20 cellular contexts compared by ENCODE assay signal in the genomic region with DNA sequence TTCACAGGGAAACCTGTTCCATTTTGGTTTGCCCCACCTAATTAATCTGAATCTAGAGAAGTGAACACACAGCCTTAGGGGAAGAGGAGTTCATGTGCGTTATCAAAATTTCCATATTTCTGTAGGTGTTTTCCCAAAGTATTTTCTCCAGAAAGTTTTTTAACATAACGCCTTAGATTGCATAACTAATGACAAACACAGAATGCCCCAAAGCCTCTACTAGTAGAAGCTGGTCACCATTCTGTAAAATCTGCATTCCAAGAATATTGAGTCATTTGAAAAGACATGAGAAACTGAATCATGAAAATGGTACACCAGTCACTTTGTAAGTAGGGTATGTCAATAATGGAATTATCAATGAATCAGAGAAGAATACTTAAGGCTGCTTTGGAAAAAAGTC. TPM values are rescaled to one million over a fixed set of nuclear protein-coding genes. Genes with fewer than 3 reads are reported as not detected.
DNase-seq lines count a peak whose midpoint lies in the region; ATAC-seq lines count a peak whose summit lies in the region.
"Had no signal": no experiment of that assay in that cellular context is flagged by ENCODE, and none has a peak within 500 bp of the region (broad histone marks: within the 10 kb centered on the region; RNA-seq: fewer than 3 reads in every experiment).

No MANE protein-coding gene starts in this region.

- no peaks in the 10 kb centered on the region for H3K9me3 Mint-ChIP-seq in activated T-cell treated with anti-CD3 and anti-CD28 coated beads, Interleukin-2, amount 50 U/mL, for 72 hours
- H3K9me3 Mint-ChIP-seq: activated B cell treated with CpG ODN at 0.5 μM for 24 hours; activated naive CD8-positive, alpha-beta T cell treated with anti-CD3 and anti-CD28 coated beads, Interleukin-2, amount 50 U/mL, for 24 hours; endodermal cell; T-helper 1 cell treated with Interleukin-12 subunit alpha and Interleukin-12 subunit beta and Interleukin-4 antibody, amounts not matched to agents 30 μg/mL and 1 μg/mL, for 36 hours had no signal

- no peak for ATAC-seq in activated T-cell treated with anti-CD3 and anti-CD28 coated beads, Interleukin-2, amount 50 U/mL, for 72 hours (replicated peaks in 1 of 2)
- no peak for ATAC-seq in HG02763 (IDR thresholded peaks at IDR 0.05; ENCODE audit: unreplicated experiment)
- ATAC-seq: activated naive CD8-positive, alpha-beta T cell treated with anti-CD3 and anti-CD28 coated beads, Interleukin-2, amount 50 U/mL, for 24 hours; Right ventricle myocardium inferior had no signal

- no peaks in the 10 kb centered on the region for H3K4me1 Mint-ChIP-seq in activated T-cell treated with anti-CD3 and anti-CD28 coated beads, Interleukin-2, amount 50 U/mL, for 72 hours (ENCODE audit: low read depth)
- H3K4me1 Mint-ChIP-seq: activated B cell treated with CpG ODN at 0.5 μM for 24 hours; activated naive CD8-positive, alpha-beta T cell treated with anti-CD3 and anti-CD28 coated beads, Interleukin-2, amount 50 U/mL, for 24 hours; endodermal cell had no signal

- DNase-seq in COLO829 (ENCODE audit: low spot score) (peak; percentile 12), NCI-H526 (lab: John Stamatoyannopoulos, UW) (peak; percentile 5 to 20), epithelial cell of prostate (ENCODE audit: low read depth, low spot score) (peak; percentile 29), renal cortical epithelial cell (ENCODE audit: low read depth) (peak; percentile 84), DMS153 treated with DMSO at 0.1 percent for 48 hours (lab: John Stamatoyannopoulos, UW; ENCODE audit: unreplicated experiment) (no peak)
- no peak for DNase-seq in activated T-cell treated with anti-CD3 and anti-CD28 coated beads, Interleukin-2, amount 50 U/mL, for 72 hours
- DNase-seq in activated effector memory CD4-positive, alpha-beta T cell treated with anti-CD3 and anti-CD28 coated beads, Interleukin-2, amount 50 U/mL, for 16 hours, result no peak
- DNase-seq: activated B cell treated with CpG ODN at 0.5 μM for 24 hours; activated naive CD8-positive, alpha-beta T cell treated with anti-CD3 and anti-CD28 coated beads, Interleukin-2, amount 50 U/mL, for 24 hours; endodermal cell; KBM-7; NCI-H1105; ovary; sigmoid colon; stimulated activated CD4-positive, alpha-beta T cell treated with anti-CD3 and anti-CD28 coated beads, Interleukin-2, amount 100 ng/mL, for 48 hours had no signal

- H3K27ac ChIP-seq in epithelial cell of prostate, result peak overlapping the region; percentile 35
- H3K27ac ChIP-seq: HL-60, ovary, sigmoid colon had no signal

- H3K27ac Mint-ChIP-seq in activated T-cell treated with anti-CD3 and anti-CD28 coated beads, Interleukin-2, amount 50 U/mL, for 72 hours, result no peak overlapping the region
- H3K27ac Mint-ChIP-seq: activated B cell treated with CpG ODN at 0.5 μM for 24 hours; activated naive CD8-positive, alpha-beta T cell treated with anti-CD3 and anti-CD28 coated beads, Interleukin-2, amount 50 U/mL, for 24 hours; activated T-helper 1 cell treated with anti-CD3 and anti-CD28 coated beads, Interleukin-12 subunit alpha, Interleukin-12 subunit beta, Interleukin-2, Interleukin-4 antibody, amounts not matched to agents 30 ng/mL and 10 ng/mL and 1 ng/mL, durations not matched to agents 14 hours and 24 hours and 36 hours; endodermal cell; T-helper 1 cell treated with Interleukin-12 subunit alpha and Interleukin-12 subunit beta and Interleukin-4 antibody, amounts not matched to agents 30 μg/mL and 1 μg/mL, for 36 hours had no signal

- no peaks in the 10 kb centered on the region for H3K36me3 Mint-ChIP-seq in activated T-cell treated with anti-CD3 and anti-CD28 coated beads, Interleukin-2, amount 50 U/mL, for 72 hours (ENCODE audit: insufficient read depth in 2 of 2)

- H3K27me3 Mint-ChIP-seq in activated T-cell treated with anti-CD3 and anti-CD28 coated beads, Interleukin-2, amount 50 U/mL, for 72 hours (ENCODE audit: low read depth), result peaks cover 11% of the 10 kb centered on the region
- H3K27me3 Mint-ChIP-seq: activated B cell treated with CpG ODN at 0.5 μM for 24 hours; activated naive CD8-positive, alpha-beta T cell treated with anti-CD3 and anti-CD28 coated beads, Interleukin-2, amount 50 U/mL, for 24 hours had no signal

- H3K4me3 Mint-ChIP-seq in activated T-cell treated with anti-CD3 and anti-CD28 coated beads, Interleukin-2, amount 50 U/mL, for 72 hours, result no peak overlapping the region
- H3K4me3 Mint-ChIP-seq: activated B cell treated with CpG ODN at 0.5 μM for 24 hours; activated naive CD8-positive, alpha-beta T cell treated with anti-CD3 and anti-CD28 coated beads, Interleukin-2, amount 50 U/mL, for 24 hours; activated T-helper 1 cell treated with anti-CD3 and anti-CD28 coated beads, Interleukin-12 subunit alpha, Interleukin-12 subunit beta, Interleukin-2, Interleukin-4 antibody, amounts not matched to agents 30 ng/mL and 10 ng/mL and 1 ng/mL, durations not matched to agents 14 hours and 24 hours and 36 hours; endodermal cell; T-helper 1 cell treated with Interleukin-12 subunit alpha and Interleukin-12 subunit beta and Interleukin-4 antibody, amounts not matched to agents 30 μg/mL and 1 μg/mL, for 36 hours had no signal

RNA-seq across cellular contexts. Expression of a gene that starts 41.1 kb away (rescaled TPM):
- total RNA-seq in renal cortical epithelial cell, result 1.5 and 2.4 TPM in 2 replicates
- total RNA-seq in activated T-cell treated with anti-CD3 and anti-CD28 coated beads, Interleukin-2, amount 50 U/mL, for 72 hours, result not detected
- total RNA-seq: activated B cell treated with CpG ODN at 0.5 μM for 24 hours; activated T-helper 1 cell treated with anti-CD3 and anti-CD28 coated beads, Interleukin-12 subunit alpha, Interleukin-12 subunit beta, Interleukin-2, Interleukin-4 antibody, amounts not matched to agents 30 ng/mL and 10 ng/mL and 1 ng/mL, durations not matched to agents 14 hours and 24 hours and 36 hours; endodermal cell; ovary; Right ventricle myocardium inferior had no signal

Comparison
In these comparisons a context has a peak if more than half of its experiments do, and no peak if none do; other contexts are left out.
1. DNase-seq: peak in COLO829 (single experiment), NCI-H526 (2 of 2), epithelial cell of prostate (single experiment) and renal cortical epithelial cell (single experiment); none in activated T-cell treated with anti-CD3 and anti-CD28 coated beads, Interleukin-2, amount 50 U/mL, for 72 hours (0 of 2), activated effector memory CD4-positive, alpha-beta T cell treated with anti-CD3 and anti-CD28 coated beads, Interleukin-2, amount 50 U/mL, for 16 hours (single experiment) and DMS153 treated with DMSO at 0.1 percent for 48 hours (single experiment).